16 cellular contexts compared by ENCODE assay signal in genomic region chr11:103709366-103709765, GRCh38.
DNase-seq lines count a peak whose midpoint lies in the region; ATAC-seq lines count a peak whose summit lies in the region.
"Had no signal": no experiment of that assay in that cellular context is flagged by ENCODE, and none has a peak within 500 bp of the region (broad histone marks: within the 10 kb centered on the region; RNA-seq: fewer than 3 reads in every experiment).

No MANE protein-coding gene starts in this region.

- peak; percentile 72 for DNase-seq in GF-D8 (lab: John Stamatoyannopoulos, UW)
- peak; percentile 4 for DNase-seq in RPMI8226
- DNase-seq in activated CD4-positive, alpha-beta memory T cell treated with anti-CD3 and anti-CD28 coated beads, Interleukin-2, amount 10 ng/mL, durations not matched to agents 7 days and 5 days: no peak
- DNase-seq in NCI-H1417 (lab: John Stamatoyannopoulos, UW): no peak
- no peak for DNase-seq in activated T-helper 2 cell treated with anti-CD3 and anti-CD28 coated beads, Interferon-gamma antibody, Interleukin-2, Interleukin-4, amounts not matched to agents 10 μg/mL and 5 μg/mL and 100 μg/mL, durations not matched to agents 14 hours and 24 hours and 36 hours (ENCODE audit: low spot score)
- DNase-seq in AG08396 (ENCODE audit: low spot score): no peak
- DNase-seq: activated CD8-positive, alpha-beta memory T cell treated with anti-CD3 and anti-CD28 coated beads for 24 hours; activated effector memory CD4-positive, alpha-beta T cell treated with anti-CD3 and anti-CD28 coated beads, Interleukin-2, amount 50 U/mL, for 16 hours; CD8-positive, alpha-beta T cell; colonic mucosa; islet precursor cell; NCI-H2029 treated with DMSO at 0.1 percent for 48 hours; stimulated activated naive CD4-positive, alpha-beta T cell treated with Interleukin-2 at 50 U/mL for 16 hours had no signal

- H3K27me3 Mint-ChIP-seq in activated CD4-positive, alpha-beta memory T cell treated with anti-CD3 and anti-CD28 coated beads, Interleukin-2, amount 10 ng/mL, durations not matched to agents 7 days and 5 days: no peaks in the 10 kb centered on the region
- no peaks in the 10 kb centered on the region for H3K27me3 Mint-ChIP-seq in activated T-helper 2 cell treated with anti-CD3 and anti-CD28 coated beads, Interferon-gamma antibody, Interleukin-2, Interleukin-4, amounts not matched to agents 10 μg/mL and 5 μg/mL and 100 μg/mL, durations not matched to agents 14 hours and 24 hours and 36 hours (ENCODE audit: low read depth)

- H3K9me3 Mint-ChIP-seq in activated CD4-positive, alpha-beta memory T cell treated with anti-CD3 and anti-CD28 coated beads, Interleukin-2, amount 10 ng/mL, durations not matched to agents 7 days and 5 days: peaks cover 3% of the 10 kb centered on the region
- H3K9me3 Mint-ChIP-seq in activated T-helper 2 cell treated with anti-CD3 and anti-CD28 coated beads, Interferon-gamma antibody, Interleukin-2, Interleukin-4, amounts not matched to agents 10 μg/mL and 5 μg/mL and 100 μg/mL, durations not matched to agents 14 hours and 24 hours and 36 hours: no peaks in the 10 kb centered on the region
- H3K9me3 Mint-ChIP-seq: CD8-positive, alpha-beta T cell had no signal

- H3K36me3 Mint-ChIP-seq in activated CD4-positive, alpha-beta memory T cell treated with anti-CD3 and anti-CD28 coated beads, Interleukin-2, amount 10 ng/mL, durations not matched to agents 7 days and 5 days (ENCODE audit: low read depth): no peaks in the 10 kb centered on the region
- H3K36me3 Mint-ChIP-seq in activated T-helper 2 cell treated with anti-CD3 and anti-CD28 coated beads, Interferon-gamma antibody, Interleukin-2, Interleukin-4, amounts not matched to agents 10 μg/mL and 5 μg/mL and 100 μg/mL, durations not matched to agents 14 hours and 24 hours and 36 hours (ENCODE audit: low read depth): no peaks in the 10 kb centered on the region
- H3K36me3 Mint-ChIP-seq: CD8-positive, alpha-beta T cell had no signal

- ATAC-seq in GM21390 (IDR thresholded peaks at IDR 0.05; ENCODE audit: unreplicated experiment): peak; percentile 78
- peak; percentile 60 for ATAC-seq in HG03469 (IDR thresholded peaks at IDR 0.05; ENCODE audit: unreplicated experiment)
- ATAC-seq: A549; CD8-positive, alpha-beta T cell had no signal

- H3K4me3 Mint-ChIP-seq in activated CD4-positive, alpha-beta memory T cell treated with anti-CD3 and anti-CD28 coated beads, Interleukin-2, amount 10 ng/mL, durations not matched to agents 7 days and 5 days: no peak overlapping the region
- H3K4me3 Mint-ChIP-seq in activated T-helper 2 cell treated with anti-CD3 and anti-CD28 coated beads, Interferon-gamma antibody, Interleukin-2, Interleukin-4, amounts not matched to agents 10 μg/mL and 5 μg/mL and 100 μg/mL, durations not matched to agents 14 hours and 24 hours and 36 hours (ENCODE audit: low read depth): no peak overlapping the region
- H3K4me3 Mint-ChIP-seq: CD8-positive, alpha-beta T cell had no signal

- POLR2A ChIA-PET in activated CD4-positive, alpha-beta memory T cell treated with anti-CD3 and anti-CD28 coated beads, Interleukin-2, amount 10 ng/mL, durations not matched to agents 7 days and 5 days (lab: Charles Lee): no interaction called here

- H3K27ac Mint-ChIP-seq in activated CD4-positive, alpha-beta memory T cell treated with anti-CD3 and anti-CD28 coated beads, Interleukin-2, amount 10 ng/mL, durations not matched to agents 7 days and 5 days: no peak overlapping the region
- no peak overlapping the region for H3K27ac Mint-ChIP-seq in activated T-helper 2 cell treated with anti-CD3 and anti-CD28 coated beads, Interferon-gamma antibody, Interleukin-2, Interleukin-4, amounts not matched to agents 10 μg/mL and 5 μg/mL and 100 μg/mL, durations not matched to agents 14 hours and 24 hours and 36 hours
- H3K27ac Mint-ChIP-seq: CD8-positive, alpha-beta T cell had no signal

- CTCF ChIA-PET in activated CD4-positive, alpha-beta memory T cell treated with anti-CD3 and anti-CD28 coated beads, Interleukin-2, amount 10 ng/mL, durations not matched to agents 7 days and 5 days (lab: Charles Lee): no interaction called here

- H3K4me1 Mint-ChIP-seq in activated CD4-positive, alpha-beta memory T cell treated with anti-CD3 and anti-CD28 coated beads, Interleukin-2, amount 10 ng/mL, durations not matched to agents 7 days and 5 days: no peaks in the 10 kb centered on the region
- H3K4me1 Mint-ChIP-seq in activated T-helper 2 cell treated with anti-CD3 and anti-CD28 coated beads, Interferon-gamma antibody, Interleukin-2, Interleukin-4, amounts not matched to agents 10 μg/mL and 5 μg/mL and 100 μg/mL, durations not matched to agents 14 hours and 24 hours and 36 hours (ENCODE audit: low read depth): no peaks in the 10 kb centered on the region

- intact Hi-C loops in activated T-helper 2 cell treated with anti-CD3 and anti-CD28 coated beads, Interferon-gamma antibody, Interleukin-2, Interleukin-4, amounts not matched to agents 10 μg/mL and 5 μg/mL and 100 μg/mL, durations not matched to agents 14 hours and 24 hours and 36 hours (cut with micrococcal nuclease): no loop called here

Comparison
In these comparisons a context has a peak if more than half of its experiments do, and no peak if none do; other contexts are left out.
1. DNase-seq: peak in GF-D8 (single experiment) and RPMI8226 (single experiment); none in activated CD4-positive, alpha-beta memory T cell treated with anti-CD3 and anti-CD28 coated beads, Interleukin-2, amount 10 ng/mL, durations not matched to agents 7 days and 5 days (single experiment), NCI-H1417 (0 of 3), activated T-helper 2 cell treated with anti-CD3 and anti-CD28 coated beads, Interferon-gamma antibody, Interleukin-2, Interleukin-4, amounts not matched to agents 10 μg/mL and 5 μg/mL and 100 μg/mL, durations not matched to agents 14 hours and 24 hours and 36 hours (single experiment) and AG08396 (single experiment).